1 cellular context compared by ENCODE assay signal in genomic region chr1:17664322-17664721, GRCh38.
TF ChIP-seq lines count a peak whose summit lies in the region.

No MANE protein-coding gene starts in this region.

TF ChIP-seq in H1, 55 proteins besides CTCF, POLR2A, EP300 and RAD21 (continued from another document):
- TF ChIP-seq, protein P1, sequence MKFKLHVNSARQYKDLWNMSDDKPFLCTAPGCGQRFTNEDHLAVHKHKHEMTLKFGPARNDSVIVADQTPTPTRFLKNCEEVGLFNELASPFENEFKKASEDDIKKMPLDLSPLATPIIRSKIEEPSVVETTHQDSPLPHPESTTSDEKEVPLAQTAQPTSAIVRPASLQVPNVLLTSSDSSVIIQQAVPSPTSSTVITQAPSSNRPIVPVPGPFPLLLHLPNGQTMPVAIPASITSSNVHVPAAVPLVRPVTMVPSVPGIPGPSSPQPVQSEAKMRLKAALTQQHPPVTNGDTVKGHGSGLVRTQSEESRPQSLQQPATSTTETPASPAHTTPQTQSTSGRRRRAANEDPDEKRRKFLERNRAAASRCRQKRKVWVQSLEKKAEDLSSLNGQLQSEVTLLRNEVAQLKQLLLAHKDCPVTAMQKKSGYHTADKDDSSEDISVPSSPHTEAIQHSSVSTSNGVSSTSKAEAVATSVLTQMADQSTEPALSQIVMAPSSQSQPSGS (IDR thresholded peaks at IDR 0.05; ENCODE audit: low read length), result no peak
- no peak for TF ChIP-seq TEAD4 (IDR thresholded peaks at IDR 0.05; ENCODE audit: low read depth, low read length)
- TF ChIP-seq MAX (IDR thresholded peaks at IDR 0.05), result no peak
- no peak for TF ChIP-seq JUN (IDR thresholded peaks at IDR 0.05; ENCODE audit: low read depth, low read length)
- no peak for TF ChIP-seq KDM1A (IDR thresholded peaks at IDR 0.05; ENCODE audit: borderline replicate concordance, low read length)
- TF ChIP-seq BCL11A (IDR thresholded peaks at IDR 0.05; ENCODE audit: low read depth in 2 of 2, low read length in 2 of 2), result no peak
- no peak for TF ChIP-seq RFX5 (IDR thresholded peaks at IDR 0.05; ENCODE audit: borderline replicate concordance, low read depth, low read length)
- TF ChIP-seq CREB1 (IDR thresholded peaks at IDR 0.05), result no peak
- no peak for TF ChIP-seq KDM4A (IDR thresholded peaks at IDR 0.05; ENCODE audit: low read depth, low read length, severe bottlenecking)
- no peak for TF ChIP-seq CHD1 (IDR thresholded peaks at IDR 0.05; ENCODE audit: low read depth, low read length)
- TF ChIP-seq GABPA (IDR thresholded peaks at IDR 0.05; ENCODE audit: borderline replicate concordance, insufficient read depth, low read length), result no peak
